ENCODE assay signal across 8 cellular contexts in genomic region chr17:17613708-17614114, GRCh38. TPM values are rescaled to one million over a fixed set of nuclear protein-coding genes. Genes with fewer than 3 reads are reported as not detected.
A peak's percentile ranks its signal among the peaks of the same experiment; 100 is the strongest.
DNase-seq lines count a peak whose midpoint lies in the region; ATAC-seq and TF ChIP-seq lines count a peak whose summit lies in the region.

No MANE protein-coding gene starts in this region.

- no peak overlapping the region for H3K4me3 ChIP-seq in fibroblast of mammary gland (ENCODE audit: control insufficient read depth, low read depth, low read length)
- no peak overlapping the region for H3K4me3 ChIP-seq in upper lobe of left lung

- peaks cover 16% of the 10 kb centered on the region for H3K27me3 Mint-ChIP-seq in HFFc6 (ENCODE audit: insufficient read depth)
- H3K27me3 Mint-ChIP-seq in nephron progenitor cell (ENCODE audit: low read depth, poor library complexity) = peaks cover 8% of the 10 kb centered on the region

- H3K4me1 ChIP-seq in upper lobe of left lung = peaks cover 6 to 9% (median 7%) of the 10 kb centered on the region in 4 donors

- no peaks in the 10 kb centered on the region for H3K27me3 ChIP-seq in upper lobe of left lung

- 0 to 11% methylated on average over 2 to 3 of the region's 3 CpGs for WGBS in upper lobe of left lung, 2 donors

- no peak overlapping the region for H3K27ac Mint-ChIP-seq in HFFc6
- H3K27ac Mint-ChIP-seq in nephron progenitor cell = no peak overlapping the region

- H3K27ac ChIP-seq in upper lobe of left lung = no peak overlapping the region

- H3K4me1 Mint-ChIP-seq in HFFc6 (ENCODE audit: low read depth) (peaks cover 6% of the 10 kb centered on the region; the same call in 1 of the 2 replicates), nephron progenitor cell (peaks cover 22% of the 10 kb centered on the region)

- no peak overlapping the region for H3K4me3 Mint-ChIP-seq in HFFc6
- H3K4me3 Mint-ChIP-seq in nephron progenitor cell = no peak overlapping the region

- H3K36me3 ChIP-seq in upper lobe of left lung = no peaks in the 10 kb centered on the region

- no peak for TF ChIP-seq EP300 in upper lobe of left lung (IDR thresholded peaks at IDR 0.05)

- TF ChIP-seq CTCF in HFFc6 (IDR thresholded peaks at IDR 0.05) (peak; percentile 82), fibroblast of mammary gland (conservative IDR thresholded peaks at IDR 0.05; ENCODE audit: control insufficient read depth, insufficient read depth, low read depth, low read length) (peak; percentile 89), nephron progenitor cell (IDR thresholded peaks at IDR 0.05) (peak; percentile 69), upper lobe of left lung (IDR thresholded peaks at IDR 0.05) (peak; percentile 73 to 86 (median 80))

- DNase-seq in DMS153 (lab: John Stamatoyannopoulos, UW) = peak; percentile 18
- DNase-seq in HFFc6 = peak; percentile 76
- DNase-seq in NCI-H748 treated with DMSO at 0.1 percent for 48 hours (lab: John Stamatoyannopoulos, UW) = peak; percentile 69
- peak; percentile 55 for DNase-seq in activated CD8-positive, alpha-beta memory T cell treated with anti-CD3 and anti-CD28 coated beads, Interleukin-2, amount 50 U/mL, for 4 hours
- peak; percentile 80 for DNase-seq in fibroblast of mammary gland (ENCODE audit: low read depth)
- DNase-seq in nephron progenitor cell = peak; percentile 65
- peak in 1 of 2 donors; percentile 68 for DNase-seq in upper lobe of left lung
- no peak for DNase-seq in NK-92 (lab: John Stamatoyannopoulos, UW; ENCODE audit: unreplicated experiment)

- H3K36me3 Mint-ChIP-seq in HFFc6 (ENCODE audit: low read depth) (no peaks in the 10 kb centered on the region; the same call in 1 of the 2 replicates), nephron progenitor cell (ENCODE audit: low read depth) (peaks cover 4% of the 10 kb centered on the region)

- no peak for TF ChIP-seq POLR2A in upper lobe of left lung (IDR thresholded peaks at IDR 0.05)

- no peaks in the 10 kb centered on the region for H3K9me3 Mint-ChIP-seq in HFFc6
- peaks cover 8% of the 10 kb centered on the region for H3K9me3 Mint-ChIP-seq in nephron progenitor cell

- H3K9me3 ChIP-seq in upper lobe of left lung = no peaks in the 10 kb centered on the region

- ATAC-seq in upper lobe of left lung (ENCODE audit: low FRiP score in 2 of 2) = peak; percentile 88

RNA-seq across cellular contexts. Expression of gene PEMT, which starts 22.2 kb away (rescaled TPM):
- 10 to 100 TPM; 33.0 to 49.2 (median 44.0) TPM for total RNA-seq in HFFc6 (2021; fragmentation: NEBNext Ultra II Directional; extraction: Animal tissue kit (Norgen Biotek cat#: 25700))
- total RNA-seq in upper lobe of left lung = 10 to 100 TPM; 16.6 to 44.9 (median 32.2) TPM
